In the genomic region with DNA sequence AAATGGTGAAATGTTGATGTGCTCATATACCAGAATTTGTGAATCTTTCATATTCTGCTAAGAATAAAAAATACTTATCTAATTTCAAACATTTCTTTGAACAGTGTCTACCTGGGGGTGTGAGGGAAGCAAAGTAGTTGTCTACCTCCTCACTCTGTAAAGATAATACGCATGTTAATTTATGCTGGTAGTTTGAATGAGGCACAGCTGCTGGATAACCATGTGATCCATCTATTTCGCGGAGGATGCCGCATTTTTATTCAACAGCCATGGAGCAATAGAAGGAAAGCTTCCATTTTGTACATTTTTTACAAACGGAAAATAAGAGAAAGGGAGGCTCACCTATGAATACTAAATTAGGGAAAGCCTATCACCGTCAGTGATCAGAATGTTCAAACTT, we compare ENCODE assay signal across 7 cellular contexts.
"Had no signal": no experiment of that assay in that cellular context is flagged by ENCODE, and none has a peak within 500 bp of the region (broad histone marks: within the 10 kb centered on the region; RNA-seq: fewer than 3 reads in every experiment).

No MANE protein-coding gene starts in this region.

- ATAC-seq: HCT116, K562 had no signal

- H3K4me3 Mint-ChIP-seq: HFFc6 had no signal

- DNase-seq: GOT3, H7, HFFc6, IMR-90, KG1 had no signal

- H3K27ac Mint-ChIP-seq: HFFc6 had no signal
